29 cellular contexts compared by ENCODE assay signal in the genomic region with DNA sequence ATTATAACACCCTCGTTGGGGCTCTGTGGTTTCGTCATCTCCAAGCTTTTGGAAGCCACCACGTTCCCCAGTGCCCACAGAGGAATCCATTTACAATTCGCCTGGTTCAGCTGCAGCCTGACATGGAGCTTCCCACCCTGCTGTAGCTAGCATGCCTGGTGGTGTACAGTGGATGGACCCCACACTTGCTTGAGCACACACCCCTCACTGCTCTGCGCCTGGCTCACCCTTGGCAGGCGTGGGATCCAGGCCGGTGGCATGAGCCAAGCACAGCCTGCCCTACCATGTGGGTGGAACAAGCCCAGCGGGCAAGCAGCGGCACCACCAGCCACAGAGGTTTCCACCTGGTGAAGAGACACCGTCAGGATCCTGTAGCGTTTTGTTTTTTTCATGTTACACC.
"Had no signal": no experiment of that assay in that cellular context is flagged by ENCODE, and none has a peak within 500 bp of the region (broad histone marks: within the 10 kb centered on the region; RNA-seq: fewer than 3 reads in every experiment).

No MANE protein-coding gene starts in this region.

- H3K4me3 Mint-ChIP-seq: activated CD4-positive, alpha-beta memory T cell treated with anti-CD3 and anti-CD28 coated beads for 36 hours; naive thymus-derived CD4-positive, alpha-beta T cell; T-helper 1 cell treated with Interleukin-12 subunit alpha and Interleukin-12 subunit beta and Interleukin-4 antibody, amounts not matched to agents 30 μg/mL and 1 μg/mL, for 36 hours had no signal

- H3K27me3 ChIP-seq: body of pancreas, colonic mucosa, gastrocnemius medialis, pancreas, stomach, thyroid gland, uterus had no signal

- H3K4me3 ChIP-seq: body of pancreas, colonic mucosa, gastrocnemius medialis, left ventricle myocardium inferior, pancreas, prostate gland, skin epidermis, stomach, thyroid gland, uterus had no signal

- H3K4me1 Mint-ChIP-seq: naive thymus-derived CD4-positive, alpha-beta T cell had no signal

- H3K27ac Mint-ChIP-seq: activated CD4-positive, alpha-beta memory T cell treated with anti-CD3 and anti-CD28 coated beads for 36 hours; activated naive CD4-positive, alpha-beta T cell treated with anti-CD3 and anti-CD28 coated beads, Interleukin-2, amount 50 U/mL, for 72 hours; naive thymus-derived CD4-positive, alpha-beta T cell; T-helper 1 cell treated with Interleukin-12 subunit alpha and Interleukin-12 subunit beta and Interleukin-4 antibody, amounts not matched to agents 30 μg/mL and 1 μg/mL, for 36 hours had no signal

- DNase-seq: activated CD4-positive, alpha-beta memory T cell treated with anti-CD3 and anti-CD28 coated beads for 36 hours; activated CD4-positive, alpha-beta T cell treated with anti-CD3 and anti-CD28 coated beads for 48 hours; activated CD8-positive, alpha-beta memory T cell treated with anti-CD3 and anti-CD28 coated beads, Interleukin-2, amount 50 U/mL, for 4 hours; activated naive CD4-positive, alpha-beta T cell; activated T-cell treated with anti-CD3 and anti-CD28 coated beads, Interleukin-2, amount 50 U/mL, for 1 hour; body of pancreas; colonic mucosa; effector CD8-positive, alpha-beta T cell; gastrocnemius medialis; glutamatergic neuron; left ventricle myocardium inferior; midbrain; naive thymus-derived CD4-positive, alpha-beta T cell; nucleus accumbens; retina; stimulated activated CD4-positive, alpha-beta T cell treated with anti-CD3 and anti-CD28 coated beads, Interleukin-12 subunit alpha, Interleukin-12 subunit beta, amount 100 ng/mL, for 4 hours; stimulated activated CD4-positive, alpha-beta T cell treated with anti-CD3 and anti-CD28 coated beads, Interleukin-4, amount 100 ng/mL, for 1 hour; stomach; SW 1271; T1000; thyroid gland; uterus; WERI-Rb-1 had no signal

- H3K27ac ChIP-seq: body of pancreas, colonic mucosa, gastrocnemius medialis, left ventricle myocardium inferior, pancreas, prostate gland, skin epidermis, stomach, thyroid gland, uterus, WERI-Rb-1 had no signal

- H3K27me3 Mint-ChIP-seq: activated CD4-positive, alpha-beta memory T cell treated with anti-CD3 and anti-CD28 coated beads for 36 hours; naive thymus-derived CD4-positive, alpha-beta T cell had no signal

- H3K9me3 ChIP-seq: body of pancreas, colonic mucosa, pancreas, prostate gland, thyroid gland, uterus had no signal

- H3K36me3 Mint-ChIP-seq: activated CD4-positive, alpha-beta memory T cell treated with anti-CD3 and anti-CD28 coated beads for 36 hours; naive thymus-derived CD4-positive, alpha-beta T cell had no signal

- H3K4me1 ChIP-seq: body of pancreas, colonic mucosa, gastrocnemius medialis, left ventricle myocardium inferior, pancreas, prostate gland, stomach, thyroid gland, uterus had no signal

- H3K36me3 ChIP-seq: colonic mucosa, gastrocnemius medialis, left ventricle myocardium inferior, pancreas, prostate gland, stomach, thyroid gland, uterus, WERI-Rb-1 had no signal

- ATAC-seq: activated CD4-positive, CD25-positive, alpha-beta regulatory T cell treated with anti-CD3 and anti-CD28 coated beads, Interleukin-2, amount 50 U/mL, for 24 hours; activated naive CD4-positive, alpha-beta T cell treated with anti-CD3 and anti-CD28 coated beads, Interleukin-2, amount 50 U/mL, for 72 hours; body of pancreas; gastrocnemius medialis; naive thymus-derived CD4-positive, alpha-beta T cell; pancreas had no signal
